ENCODE assay signal across 8 cellular contexts in genomic region chr3:78659386-78659987, GRCh38.
DNase-seq lines count a peak whose midpoint lies in the region; ATAC-seq, FAIRE-seq and TF ChIP-seq lines count a peak whose summit lies in the region.

No MANE protein-coding gene starts in this region.

- CTCF ChIA-PET in activated naive CD4-positive, alpha-beta T cell treated with anti-CD3 and anti-CD28 coated beads, Interleukin-2, amount 10 ng/mL, durations not matched to agents 7 days and 5 days (lab: Charles Lee) = no interaction called here

- peak; percentile 26 for DNase-seq in activated naive CD4-positive, alpha-beta T cell treated with anti-CD3 and anti-CD28 coated beads, Interleukin-2, amount 10 ng/mL, durations not matched to agents 7 days and 5 days
- DNase-seq in activated naive CD4-positive, alpha-beta T cell treated with anti-CD3 and anti-CD28 coated beads, Interleukin-2, amount 50 U/mL, for 16 hours = no peak
- DNase-seq in LHCN-M2 (ENCODE audit: low read depth) (peak; percentile 31), astrocyte (ENCODE audit: low read depth) (no peak), left lung (no peak), vagina (ENCODE audit: extremely low spot score in 2 of 2) (no peak)
- DNase-seq in activated CD4-positive, CD25-positive, alpha-beta regulatory T cell treated with anti-CD3 and anti-CD28 coated beads, Interleukin-2, amount 50 U/mL, for 72 hours = no peak

- H4K20me1 ChIP-seq in astrocyte (ENCODE audit: insufficient read depth, low read length) = no peaks in the 10 kb centered on the region

- H3K79me2 ChIP-seq in astrocyte (ENCODE audit: insufficient read depth, low read length) = no peaks in the 10 kb centered on the region

- H3K4me2 ChIP-seq in astrocyte (ENCODE audit: low read length) = no peak overlapping the region

- H3K4me3 ChIP-seq in astrocyte (ENCODE audit: insufficient read depth, low read depth, low read length) (no peak overlapping the region), left lung (no peak overlapping the region), vagina (no peak overlapping the region)

- peak; percentile 55 for TF ChIP-seq CTCF in astrocyte (IDR thresholded peaks at IDR 0.05; ENCODE audit: insufficient read depth, low read depth, low read length)
- peak; percentile 44 to 46 for TF ChIP-seq CTCF in left lung (IDR thresholded peaks at IDR 0.05)
- peak; percentile 51 to 56 (median 52) for TF ChIP-seq CTCF in vagina (IDR thresholded peaks at IDR 0.05)

- H3K9ac ChIP-seq in astrocyte (ENCODE audit: low read length) = no peak overlapping the region

- H3K4me1 Mint-ChIP-seq in activated naive CD4-positive, alpha-beta T cell treated with anti-CD3 and anti-CD28 coated beads, Interleukin-2, amount 10 ng/mL, durations not matched to agents 7 days and 5 days = no peaks in the 10 kb centered on the region
- H3K4me1 Mint-ChIP-seq in astrocyte (ENCODE audit: low read depth, unreplicated experiment) = no peaks in the 10 kb centered on the region

- no peak for FAIRE-seq in astrocyte (lab: Jason Lieb, UNC)

- H3K36me3 ChIP-seq in astrocyte (ENCODE audit: insufficient read depth, low read length) (peaks cover 3% of the 10 kb centered on the region), left lung (no peaks in the 10 kb centered on the region), vagina (peaks cover 0 to 9% of the 10 kb centered on the region in 2 donors)

- ATAC-seq in left lung (peak; percentile 27), GM18907 (IDR thresholded peaks at IDR 0.05; ENCODE audit: unreplicated experiment) (no peak)

- H3K27me3 Mint-ChIP-seq in activated naive CD4-positive, alpha-beta T cell treated with anti-CD3 and anti-CD28 coated beads, Interleukin-2, amount 10 ng/mL, durations not matched to agents 7 days and 5 days = no peaks in the 10 kb centered on the region
- no peaks in the 10 kb centered on the region for H3K27me3 Mint-ChIP-seq in astrocyte (ENCODE audit: low read depth, unreplicated experiment)

- intact Hi-C loops in left lung (cut with DNase I) (loop anchor here in 1 of 2 donors (10.0 kb wide), 1 partner anchor 375 kb away; no protein-coding TSS in a partner anchor), vagina (cut with DNase I) (no loop called here)

- H3K4me1 ChIP-seq in astrocyte (ENCODE audit: insufficient read depth, low read length) (no peaks in the 10 kb centered on the region), left lung (no peaks in the 10 kb centered on the region), vagina (peaks cover 1% of the 10 kb centered on the region)

- H2AFZ ChIP-seq in astrocyte (ENCODE audit: low read depth, low read length) = no peak overlapping the region

- H3K27ac Mint-ChIP-seq in activated naive CD4-positive, alpha-beta T cell treated with anti-CD3 and anti-CD28 coated beads, Interleukin-2, amount 10 ng/mL, durations not matched to agents 7 days and 5 days = no peak overlapping the region
- H3K27ac Mint-ChIP-seq in astrocyte (ENCODE audit: unreplicated experiment) = no peak overlapping the region

- no peaks in the 10 kb centered on the region for H3K27me3 ChIP-seq in astrocyte (ENCODE audit: insufficient read depth, low read length)
- H3K27me3 ChIP-seq in left lung = no peaks in the 10 kb centered on the region
- no peaks in the 10 kb centered on the region for H3K27me3 ChIP-seq in vagina

- H3K27ac ChIP-seq in astrocyte (ENCODE audit: low read depth, low read length) (no peak overlapping the region), left lung (no peak overlapping the region), vagina (no peak overlapping the region)

- no peaks in the 10 kb centered on the region for H3K36me3 Mint-ChIP-seq in activated naive CD4-positive, alpha-beta T cell treated with anti-CD3 and anti-CD28 coated beads, Interleukin-2, amount 10 ng/mL, durations not matched to agents 7 days and 5 days
- peaks cover 9% of the 10 kb centered on the region for H3K36me3 Mint-ChIP-seq in astrocyte (ENCODE audit: low read depth, unreplicated experiment)

- no peaks in the 10 kb centered on the region for H3K9me3 Mint-ChIP-seq in activated naive CD4-positive, alpha-beta T cell treated with anti-CD3 and anti-CD28 coated beads, Interleukin-2, amount 10 ng/mL, durations not matched to agents 7 days and 5 days
- no peaks in the 10 kb centered on the region for H3K9me3 Mint-ChIP-seq in astrocyte (ENCODE audit: unreplicated experiment)

- TF ChIP-seq POLR2A in vagina (IDR thresholded peaks at IDR 0.05) = no peak

- H3K4me3 Mint-ChIP-seq in activated naive CD4-positive, alpha-beta T cell treated with anti-CD3 and anti-CD28 coated beads, Interleukin-2, amount 10 ng/mL, durations not matched to agents 7 days and 5 days = no peak overlapping the region
- no peak overlapping the region for H3K4me3 Mint-ChIP-seq in astrocyte (ENCODE audit: unreplicated experiment)

- H3K9me3 ChIP-seq in astrocyte (ENCODE audit: insufficient read depth, low read depth, low read length) (no peaks in the 10 kb centered on the region), left lung (no peaks in the 10 kb centered on the region), vagina (no peaks in the 10 kb centered on the region)

Comparison
In these comparisons a context has a peak if more than half of its experiments do, and no peak if none do; other contexts are left out.
1. DNase-seq: peak in activated naive CD4-positive, alpha-beta T cell treated with anti-CD3 and anti-CD28 coated beads, Interleukin-2, amount 10 ng/mL, durations not matched to agents 7 days and 5 days (single experiment) and LHCN-M2 (single experiment); none in activated naive CD4-positive, alpha-beta T cell treated with anti-CD3 and anti-CD28 coated beads, Interleukin-2, amount 50 U/mL, for 16 hours (single experiment), astrocyte (single experiment), left lung (0 of 2), vagina (0 of 2) and activated CD4-positive, CD25-positive, alpha-beta regulatory T cell treated with anti-CD3 and anti-CD28 coated beads, Interleukin-2, amount 50 U/mL, for 72 hours (single experiment).
2. Peak in every context shown above with its lines, with median percentiles within 50 percentile points of each other: CTCF ChIP-seq.